ENCODE assay signal across 1 cellular context in the genomic region with DNA sequence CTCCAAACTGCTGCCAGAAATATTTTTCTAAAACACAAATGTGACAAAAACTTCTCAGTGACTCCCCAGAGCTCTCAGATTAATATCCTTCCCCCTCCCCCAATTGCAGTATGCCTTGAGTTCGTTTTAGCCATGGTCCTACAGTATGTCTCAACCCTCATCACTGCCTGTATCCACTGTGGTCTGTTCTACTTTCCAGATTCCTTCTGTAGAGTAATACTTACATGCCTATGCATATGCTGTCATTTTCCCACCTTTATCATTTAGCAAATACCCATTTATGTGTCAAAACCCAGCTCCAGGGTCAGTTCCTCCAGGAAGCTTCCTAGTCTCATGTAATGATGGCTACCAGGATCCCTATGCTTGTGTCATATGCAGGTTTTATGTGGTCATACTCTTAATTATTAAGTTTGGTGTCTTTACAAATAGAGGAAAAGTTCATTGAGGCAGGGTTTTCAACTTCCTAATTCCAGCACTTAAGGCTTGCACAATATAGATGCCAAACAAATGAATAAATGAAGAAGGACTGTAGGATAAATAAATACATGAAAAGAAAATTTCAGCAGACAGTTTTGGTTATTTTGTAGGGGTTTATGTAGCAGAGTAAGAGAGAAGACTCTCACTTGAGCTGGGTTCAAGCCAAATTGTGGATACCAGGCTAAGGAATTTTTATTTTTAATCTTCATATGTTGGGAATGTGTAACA.
A peak's percentile ranks its signal among the peaks of the same experiment; 100 is the strongest.
TF ChIP-seq lines count a peak whose summit lies in the region.

No MANE protein-coding gene starts in this region.

TF ChIP-seq in IMR-90, 13 proteins besides CTCF, POLR2A, EP300 and RAD21:
- TF ChIP-seq FOS (IDR thresholded peaks at IDR 0.05; ENCODE audit: low read depth, low read length): no peak
- peak; percentile 89 for TF ChIP-seq CEBPB (IDR thresholded peaks at IDR 0.05; ENCODE audit: low read depth, low read length)
TF ChIP-seq in IMR-90: peak in this region for 1.
